Comparison of ENCODE assay signal across 16 cellular contexts in the genomic region with DNA sequence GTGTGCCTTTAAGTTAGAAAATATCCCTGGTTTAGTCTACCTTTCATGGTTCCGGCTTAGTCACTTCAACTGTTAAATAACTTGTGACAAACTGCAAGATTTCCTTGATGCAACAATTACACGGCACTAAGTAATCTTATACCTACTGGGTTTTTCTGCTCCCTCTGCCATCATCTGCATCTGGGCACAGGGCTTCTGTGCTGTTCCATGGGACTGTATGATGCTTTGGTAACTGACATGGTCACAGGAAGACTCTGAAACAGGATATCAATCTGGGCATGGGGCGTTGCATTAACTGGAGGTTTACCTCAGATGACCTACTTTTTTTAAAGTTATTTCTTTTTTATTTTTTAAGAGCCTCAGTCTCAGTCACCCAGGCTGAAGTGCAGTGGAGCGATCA.
A peak's percentile ranks its signal among the peaks of the same experiment; 100 is the strongest.
DNase-seq lines count a peak whose midpoint lies in the region; TF ChIP-seq lines count a peak whose summit lies in the region.
"Had no signal": no experiment of that assay in that cellular context is flagged by ENCODE, and none has a peak within 500 bp of the region (broad histone marks: within the 10 kb centered on the region; RNA-seq: fewer than 3 reads in every experiment).

No MANE protein-coding gene starts in this region.

- no peaks in the 10 kb centered on the region for H3K36me3 ChIP-seq in WERI-Rb-1

- H3K9me3 Mint-ChIP-seq in nephron progenitor cell = peaks cover 26% of the 10 kb centered on the region
- peaks cover 3% of the 10 kb centered on the region for H3K9me3 Mint-ChIP-seq in activated naive CD4-positive, alpha-beta T cell treated with anti-CD3 and anti-CD28 coated beads for 36 hours

- H3K4me3 ChIP-seq in WERI-Rb-1 (ENCODE audit: low read depth, low read length) = no peak overlapping the region
- H3K4me3 ChIP-seq: GM23338 had no signal

- no peaks in the 10 kb centered on the region for H3K9me3 ChIP-seq in WERI-Rb-1 (ENCODE audit: severe bottlenecking)

- H3K4me3 Mint-ChIP-seq in nephron progenitor cell = no peak overlapping the region
- no peak overlapping the region for H3K4me3 Mint-ChIP-seq in activated naive CD4-positive, alpha-beta T cell treated with anti-CD3 and anti-CD28 coated beads for 36 hours
- H3K4me3 Mint-ChIP-seq: CD4-positive, CD25-positive, alpha-beta regulatory T cell; GM23338 had no signal

- H3K27me3 Mint-ChIP-seq in nephron progenitor cell (ENCODE audit: low read depth, poor library complexity) = no peaks in the 10 kb centered on the region
- H3K27me3 Mint-ChIP-seq in activated naive CD4-positive, alpha-beta T cell treated with anti-CD3 and anti-CD28 coated beads for 36 hours (ENCODE audit: low read depth) = peaks cover 26% of the 10 kb centered on the region

- peaks cover 50% of the 10 kb centered on the region for H3K4me1 Mint-ChIP-seq in nephron progenitor cell
- H3K4me1 Mint-ChIP-seq in activated naive CD4-positive, alpha-beta T cell treated with anti-CD3 and anti-CD28 coated beads for 36 hours (ENCODE audit: low read depth) = no peaks in the 10 kb centered on the region
- H3K4me1 Mint-ChIP-seq: CD4-positive, CD25-positive, alpha-beta regulatory T cell had no signal

- no peaks in the 10 kb centered on the region for H3K27me3 ChIP-seq in WERI-Rb-1 (ENCODE audit: insufficient read depth, low read depth, severe bottlenecking)

- H3K36me3 Mint-ChIP-seq in nephron progenitor cell (ENCODE audit: low read depth) = peaks cover 4% of the 10 kb centered on the region
- no peaks in the 10 kb centered on the region for H3K36me3 Mint-ChIP-seq in activated naive CD4-positive, alpha-beta T cell treated with anti-CD3 and anti-CD28 coated beads for 36 hours (ENCODE audit: low read depth)
- H3K36me3 Mint-ChIP-seq: CD4-positive, CD25-positive, alpha-beta regulatory T cell had no signal

- H3K27ac Mint-ChIP-seq in nephron progenitor cell = peak overlapping the region; percentile 53
- no peak overlapping the region for H3K27ac Mint-ChIP-seq in activated naive CD4-positive, alpha-beta T cell treated with anti-CD3 and anti-CD28 coated beads for 36 hours
- H3K27ac Mint-ChIP-seq: GM23338 had no signal

- no peak overlapping the region for H3K27ac ChIP-seq in WERI-Rb-1
- H3K27ac ChIP-seq: 22Rv1 had no signal

- CTCF ChIA-PET in activated naive CD4-positive, alpha-beta T cell treated with anti-CD3 and anti-CD28 coated beads for 36 hours (lab: Charles Lee) = no interaction called here

- intact Hi-C loops in activated naive CD4-positive, alpha-beta T cell treated with anti-CD3 and anti-CD28 coated beads for 36 hours (cut with micrococcal nuclease) = no loop called here

- TF ChIP-seq CTCF in nephron progenitor cell (IDR thresholded peaks at IDR 0.05) (no peak), WERI-Rb-1 (IDR thresholded peaks at IDR 0.05; ENCODE audit: low read depth, low read length) (no peak)

- peak; percentile 5 for DNase-seq in DMS 273 (lab: John Stamatoyannopoulos, UW; ENCODE audit: unreplicated experiment)
- no peak for DNase-seq in DMS 273 treated with DMSO at 0.1 percent for 48 hours (lab: John Stamatoyannopoulos, UW)
- DNase-seq in RPMI7951 (ENCODE audit: low read depth) = peak; percentile 68
- peak; percentile 17 for DNase-seq in glomerular visceral epithelial cell (ENCODE audit: extremely low spot score)
- no peak for DNase-seq in nephron progenitor cell
- DNase-seq in activated naive CD4-positive, alpha-beta T cell treated with anti-CD3 and anti-CD28 coated beads for 36 hours = no peak
- DNase-seq in WERI-Rb-1 = no peak
- no peak for DNase-seq in GM03348 (ENCODE audit: low spot score)
- DNase-seq: Calu3; CD4-positive, CD25-positive, alpha-beta regulatory T cell; DMS153; DMS79 treated with DMSO at 0.1 percent for 48 hours; EL; H7 had no signal

Comparison
In these comparisons a context has a peak if more than half of its experiments do, and no peak if none do; other contexts are left out.
1. DNase-seq: peak in DMS 273 (single experiment), RPMI7951 (single experiment) and glomerular visceral epithelial cell (single experiment); none in DMS 273 treated with DMSO at 0.1 percent for 48 hours (single experiment), nephron progenitor cell (single experiment), activated naive CD4-positive, alpha-beta T cell treated with anti-CD3 and anti-CD28 coated beads for 36 hours (single experiment), WERI-Rb-1 (single experiment) and GM03348 (single experiment).